25 cellular contexts compared by ENCODE assay signal in genomic region chr10:123385508-123385907, GRCh38.
"Had no signal": no experiment of that assay in that cellular context is flagged by ENCODE, and none has a peak within 500 bp of the region (broad histone marks: within the 10 kb centered on the region; RNA-seq: fewer than 3 reads in every experiment).

No MANE protein-coding gene starts in this region.

- H2AFZ ChIP-seq: hepatocyte had no signal

- H3K4me2 ChIP-seq: hepatocyte had no signal

- DNase-seq: colonic mucosa; effector CD8-positive, alpha-beta T cell; foreskin keratinocyte; heart left ventricle; islet precursor cell; kidney glomerular epithelial cell; left colon; left ventricle myocardium inferior; lower lobe of right lung; naive thymus-derived CD8-positive, alpha-beta T cell; nephron progenitor cell; nucleus accumbens; sigmoid colon; stimulated activated CD4-positive, alpha-beta T cell treated with anti-CD3 and anti-CD28 coated beads, Interleukin-4, amount 100 ng/mL, for 4 hours; stimulated activated naive CD8-positive, alpha-beta T cell treated with anti-CD3 and anti-CD28 coated beads, Interleukin-15, Interleukin-2, amounts not matched to agents 100 U/mL and 50 U/mL, for 24 hours; substantia nigra; testis; tibial artery; upper lobe of left lung had no signal

- ATAC-seq: foreskin keratinocyte; gastroesophageal sphincter; heart left ventricle; left colon; lower lobe of right lung; naive thymus-derived CD8-positive, alpha-beta T cell; stimulated activated memory B cell treated with anti-CD40 and anti-IgM and Interleukin-4, amounts not matched to agents 10 μg/mL and 1 μg/mL and 100 μg/mL, for 72 hours; stimulated activated naive CD8-positive, alpha-beta T cell treated with anti-CD3 and anti-CD28 coated beads, Interleukin-15, Interleukin-2, amounts not matched to agents 100 U/mL and 50 U/mL, for 24 hours had no signal

- H3K36me3 ChIP-seq: colonic mucosa, esophagus muscularis mucosa, gastroesophageal sphincter, heart left ventricle, left ventricle myocardium inferior, lower lobe of right lung, prostate gland, right atrium auricular region, sigmoid colon, tibial artery, upper lobe of left lung had no signal

- H3K27ac ChIP-seq: colonic mucosa, esophagus muscularis mucosa, foreskin keratinocyte, gastroesophageal sphincter, heart left ventricle, hepatocyte, left ventricle myocardium inferior, lower lobe of right lung, prostate gland, right atrium auricular region, sigmoid colon, testis, tibial artery, upper lobe of left lung had no signal

- H3K79me2 ChIP-seq: hepatocyte had no signal

- H3K4me1 ChIP-seq: colonic mucosa, esophagus muscularis mucosa, foreskin keratinocyte, gastroesophageal sphincter, heart left ventricle, left ventricle myocardium inferior, lower lobe of right lung, prostate gland, right atrium auricular region, sigmoid colon, testis, tibial artery, upper lobe of left lung had no signal

- H3K9me3 ChIP-seq: colonic mucosa, prostate gland, testis had no signal

- H3K27me3 ChIP-seq: colonic mucosa, esophagus muscularis mucosa, foreskin keratinocyte, gastroesophageal sphincter, heart left ventricle, hepatocyte, right atrium auricular region, sigmoid colon, testis, tibial artery, upper lobe of left lung had no signal

- H3K4me3 ChIP-seq: colonic mucosa, esophagus muscularis mucosa, gastroesophageal sphincter, heart left ventricle, hepatocyte, left ventricle myocardium inferior, lower lobe of right lung, prostate gland, right atrium auricular region, sigmoid colon, testis, tibial artery, upper lobe of left lung had no signal
